Comparison of ENCODE assay signal across 1 cellular context in genomic region chr16:1826691-1827573, GRCh38.
A peak's percentile ranks its signal among the peaks of the same experiment; 100 is the strongest.
TF ChIP-seq lines count a peak whose summit lies in the region.

Gene FAHD1, plus strand, starts transcription at chr16:1827206. Its CDS starts 33 bp downstream, at chr16:1827239.
Gene HAGH, minus strand, starts transcription at chr16:1826825. Its CDS starts 38 bp downstream, at chr16:1826787.

TF ChIP-seq in GM23338, 12 proteins besides CTCF, POLR2A, EP300 and RAD21 (continued from another document):
- TF ChIP-seq JUNB (IDR thresholded peaks at IDR 0.05; ENCODE audit: unreplicated experiment): no peak
- TF ChIP-seq CREB1 (CRISPR knock-in tag; IDR thresholded peaks at IDR 0.05; ENCODE audit: low read depth): peak; percentile 51
- TF ChIP-seq EZH2phosphoT487 (IDR thresholded peaks at IDR 0.05; ENCODE audit: unreplicated experiment): no peak
- TF ChIP-seq POLR2AphosphoS5 (IDR thresholded peaks at IDR 0.05; ENCODE audit: low read depth): peak; percentile 65
